ENCODE assay signal across 15 cellular contexts in the genomic region with DNA sequence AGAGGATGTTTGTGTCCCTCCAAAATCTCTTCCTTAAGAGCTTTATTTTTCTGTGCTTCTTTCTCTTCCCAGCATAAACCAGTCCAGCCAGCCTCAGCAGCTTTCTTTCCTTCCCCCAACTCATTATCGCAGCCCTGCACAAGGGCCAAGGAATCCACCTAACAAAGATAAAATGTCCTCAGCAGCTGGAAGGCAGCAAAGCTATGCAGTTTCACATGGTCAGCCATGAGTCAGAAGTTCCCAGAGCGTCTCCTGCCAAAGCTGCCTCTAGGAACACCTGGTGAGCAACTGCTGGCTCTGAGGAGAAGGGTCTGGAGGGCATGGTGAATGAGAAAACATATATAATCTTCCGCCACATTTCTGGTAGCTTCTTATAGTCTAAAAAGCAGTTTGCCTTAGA. TPM values are rescaled to one million over a fixed set of nuclear protein-coding genes. Genes with fewer than 3 reads are reported as not detected.
A peak's percentile ranks its signal among the peaks of the same experiment; 100 is the strongest.
DNase-seq lines count a peak whose midpoint lies in the region; ATAC-seq and TF ChIP-seq lines count a peak whose summit lies in the region.
"Had no signal": no experiment of that assay in that cellular context is flagged by ENCODE, and none has a peak within 500 bp of the region (broad histone marks: within the 10 kb centered on the region; RNA-seq: fewer than 3 reads in every experiment).

No MANE protein-coding gene starts in this region.

- H3K4ac ChIP-seq in mesendoderm (ENCODE audit: low read depth, low read length): no peak overlapping the region

- H4K5ac ChIP-seq in mesendoderm (ENCODE audit: low read length): no peak overlapping the region

- no peak overlapping the region for H3K18ac ChIP-seq in mesendoderm (ENCODE audit: low read length)

- H3K56ac ChIP-seq in mesendoderm (ENCODE audit: low read length): no peak overlapping the region

- peak; percentile 44 for DNase-seq in Caki2 (ENCODE audit: low read depth)
- peak; percentile 14 for DNase-seq in NCI-H226
- DNase-seq in cardiac fibroblast (ENCODE audit: low read depth in 2 of 2): peak; percentile 52 to 58
- peak; percentile 56 for DNase-seq in mesendoderm
- no peak for DNase-seq in CD4-positive, alpha-beta T cell
- no peak for DNase-seq in AML-193 (lab: John Stamatoyannopoulos, UW)
- no peak for DNase-seq in NCI-H1048 (lab: John Stamatoyannopoulos, UW)
- DNase-seq: activated T-cell treated with anti-CD3 and anti-CD28 coated beads, Interleukin-2, amount 50 U/mL, for 48 hours; amniotic stem cell; dorsolateral prefrontal cortex; NCI-H2081; SHP77 treated with DMSO at 0.1 percent for 48 hours; T-helper 9 cell had no signal

- intact Hi-C loops in CD4-positive, alpha-beta T cell (cut with DNase I, micrococcal nuclease): no loop called here

- TF ChIP-seq POLR2A in GM18505 (IDR thresholded peaks at IDR 0.05; ENCODE audit: borderline replicate concordance, extremely low read depth, insufficient read depth, insufficient read length): no peak

- H3K4me3 ChIP-seq in cardiac fibroblast (replicated peaks in 1 of 2; ENCODE audit: low read depth in 2 of 2, low read length in 2 of 2) (no peak overlapping the region), mesendoderm (ENCODE audit: low read length) (no peak overlapping the region)
- H3K4me3 ChIP-seq: dorsolateral prefrontal cortex had no signal

- CTCF ChIA-PET in CD4-positive, alpha-beta T cell (lab: Charles Lee): no interaction called here

- no peaks in the 10 kb centered on the region for H3K9me3 ChIP-seq in CD4-positive, alpha-beta T cell (ENCODE audit: control insufficient read depth, low read length)

- H3K23ac ChIP-seq in mesendoderm (ENCODE audit: low read length): no peak overlapping the region

- H3K9ac ChIP-seq in mesendoderm (ENCODE audit: low read length): no peak overlapping the region
- H3K9ac ChIP-seq: parathyroid adenoma had no signal

- POLR2A ChIA-PET in CD4-positive, alpha-beta T cell (lab: Charles Lee): no interaction called here

- no peak overlapping the region for H3K4me2 ChIP-seq in mesendoderm (ENCODE audit: low read length)

- no CpG with 5 or more reads among the region's 3 CpGs for WGBS in mesendoderm (ENCODE audit: extremely low coverage, insufficient coverage, low lambda C conversion rate)

- peaks cover 1% of the 10 kb centered on the region for H3K4me1 ChIP-seq in mesendoderm (ENCODE audit: control insufficient read depth, low read depth, low read length)
- H3K4me1 ChIP-seq: parathyroid adenoma had no signal

- no peaks in the 10 kb centered on the region for H3K79me2 ChIP-seq in mesendoderm (ENCODE audit: control insufficient read depth, insufficient read depth, low read length)
- H3K79me2 ChIP-seq: parathyroid adenoma had no signal

- H4K8ac ChIP-seq in mesendoderm (ENCODE audit: low read depth, low read length): no peak overlapping the region

- in situ Hi-C loops in Caki2 (cut with HindIII; ENCODE audit: low pct_unique_long_range_greater_than_20kb, low sequenced_read_pairs): no loop called here

- no peak for TF ChIP-seq CTCF in cardiac fibroblast (IDR thresholded peaks at IDR 0.05; ENCODE audit: low read depth, low read length)
- TF ChIP-seq CTCF in CD4-positive, alpha-beta T cell (IDR thresholded peaks at IDR 0.05): no peak

- no peaks in the 10 kb centered on the region for H3K79me1 ChIP-seq in mesendoderm (ENCODE audit: low read length)

- no peaks in the 10 kb centered on the region for H3K4me1 Mint-ChIP-seq in CD4-positive, alpha-beta T cell (ENCODE audit: low read depth)

- H3K27me3 ChIP-seq in mesendoderm (ENCODE audit: insufficient read depth, low read length, poor library complexity): no peaks in the 10 kb centered on the region
- peaks cover 5% of the 10 kb centered on the region for H3K27me3 ChIP-seq in CD4-positive, alpha-beta T cell (ENCODE audit: control insufficient read depth, insufficient read depth, low read length)

- no peaks in the 10 kb centered on the region for H3K36me3 ChIP-seq in mesendoderm (ENCODE audit: control insufficient read depth, insufficient read depth, low read length)

- H3K27ac Mint-ChIP-seq in CD4-positive, alpha-beta T cell: no peak overlapping the region

- H3K36me3 Mint-ChIP-seq in CD4-positive, alpha-beta T cell (ENCODE audit: low read depth): no peaks in the 10 kb centered on the region

- H2AK5ac ChIP-seq in mesendoderm (ENCODE audit: low read length): no peak overlapping the region

- peaks cover 46% of the 10 kb centered on the region for H3K27me3 Mint-ChIP-seq in CD4-positive, alpha-beta T cell

- no peak overlapping the region for H2BK120ac ChIP-seq in mesendoderm (ENCODE audit: low read depth, low read length)

- no peak overlapping the region for H3K4me3 Mint-ChIP-seq in CD4-positive, alpha-beta T cell

- H2BK5ac ChIP-seq in mesendoderm (ENCODE audit: low read length): no peak overlapping the region

- H3K27ac ChIP-seq in mesendoderm (ENCODE audit: low read depth, low read length): no peak overlapping the region
- no peak overlapping the region for H3K27ac ChIP-seq in CD4-positive, alpha-beta T cell (ENCODE audit: low read depth, low read length)
- H3K27ac ChIP-seq: dorsolateral prefrontal cortex, parathyroid adenoma had no signal

- ATAC-seq in GM18505 (IDR thresholded peaks at IDR 0.05; ENCODE audit: unreplicated experiment): no peak
- no peak for ATAC-seq in CD4-positive, alpha-beta T cell (ENCODE audit: poor library complexity)

- H2BK15ac ChIP-seq in mesendoderm (replicated peaks; ENCODE audit: low read depth): no peak overlapping the region

- H3K9me3 Mint-ChIP-seq in CD4-positive, alpha-beta T cell: no peaks in the 10 kb centered on the region

RNA-seq across cellular contexts. Expression of a gene that starts 45.3 kb away (rescaled TPM):
- total RNA-seq in Caki2 (2014; rRNA removed; shearing (Covaris generic); ENCODE audit: low replicate concordance): 15.0 and 22.3 TPM in 2 replicates
- 40.0 TPM for polyA plus RNA-seq in mesendoderm (2013, experiment 1 of 2)
- 39.0 TPM for polyA plus RNA-seq in mesendoderm (2013, experiment 2 of 2)
- total RNA-seq in CD4-positive, alpha-beta T cell: 10 to 100 TPM; 41.4 to 44.1 TPM

Comparison
In these comparisons a context has a peak if more than half of its experiments do, and no peak if none do; other contexts are left out.
1. DNase-seq: peak in Caki2 (single experiment), NCI-H226 (single experiment), cardiac fibroblast (2 of 2) and mesendoderm (single experiment); none in CD4-positive, alpha-beta T cell (0 of 10), AML-193 (0 of 2) and NCI-H1048 (single experiment).